Comparison of ENCODE assay signal across 24 cellular contexts in the genomic region with DNA sequence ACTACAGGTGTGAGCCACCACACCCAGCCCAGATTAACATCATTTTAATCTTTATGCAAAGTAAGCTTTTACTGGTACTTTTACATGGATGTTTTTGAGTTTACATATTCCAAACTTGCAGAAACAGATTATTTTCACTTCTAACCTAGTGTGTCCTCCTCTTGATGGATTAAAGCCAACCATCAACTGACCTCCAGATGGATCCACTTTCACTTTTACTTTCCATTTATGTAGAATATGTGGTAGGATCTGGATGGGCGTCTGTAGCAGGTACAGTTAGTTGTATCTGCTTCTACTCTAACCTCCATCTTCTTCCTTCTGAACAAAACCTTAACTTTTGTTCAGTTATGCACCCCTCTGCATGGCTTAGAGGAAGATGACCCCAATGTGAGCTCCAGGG.
DNase-seq lines count a peak whose midpoint lies in the region; ATAC-seq, FAIRE-seq and TF ChIP-seq lines count a peak whose summit lies in the region.
"Had no signal": no experiment of that assay in that cellular context is flagged by ENCODE, and none has a peak within 500 bp of the region (broad histone marks: within the 10 kb centered on the region; RNA-seq: fewer than 3 reads in every experiment).

No MANE protein-coding gene starts in this region.

- no peaks in the 10 kb centered on the region for H3K36me3 ChIP-seq in BLaER1 treated with 17β-estradiol and CSF1 and Interleukin-3, amounts not matched to agents 10 nM and 100 nM
- no peaks in the 10 kb centered on the region for H3K36me3 ChIP-seq in Loucy (ENCODE audit: insufficient read depth, low read length)
- no peaks in the 10 kb centered on the region for H3K36me3 ChIP-seq in astrocyte (ENCODE audit: insufficient read depth, low read length)
- peaks cover 7 to 17% of the 10 kb centered on the region in 2 experiments for H3K36me3 ChIP-seq in keratinocyte (ENCODE audit: control insufficient read depth in 2 of 2, extremely low read depth in 1 of 2, insufficient read depth in 2 of 2, low read length in 2 of 2)
- H3K36me3 ChIP-seq: HAP-1, MG63 had no signal

- H3K79me2 ChIP-seq in Loucy (ENCODE audit: insufficient read depth, low read length) (no peaks in the 10 kb centered on the region), astrocyte (ENCODE audit: insufficient read depth, low read length) (no peaks in the 10 kb centered on the region), keratinocyte (ENCODE audit: control insufficient read depth, insufficient read depth, low read length) (peaks cover 2% of the 10 kb centered on the region)

- H4K20me1 ChIP-seq in BLaER1 treated with 17β-estradiol and CSF1 and Interleukin-3, amounts not matched to agents 10 nM and 100 nM: no peaks in the 10 kb centered on the region
- H4K20me1 ChIP-seq in Loucy (ENCODE audit: insufficient read depth, low read length, poor library complexity, severe bottlenecking) (no peaks in the 10 kb centered on the region), astrocyte (ENCODE audit: insufficient read depth, low read length) (no peaks in the 10 kb centered on the region), keratinocyte (ENCODE audit: control insufficient read depth, extremely low read depth, insufficient read depth, low read length) (no peaks in the 10 kb centered on the region)

- dilution Hi-C loops in keratinocyte (cut with MboI; ENCODE audit: extremely low pct_ligation_motif_present, low sequenced_read_pairs): no loop called here

- H3K27me3 Mint-ChIP-seq in astrocyte (ENCODE audit: low read depth, unreplicated experiment): no peaks in the 10 kb centered on the region
- peaks cover 0 to 4% of the 10 kb centered on the region in 2 donors for H3K27me3 Mint-ChIP-seq in stimulated activated naive B cell treated with anti-CD40 and anti-IgM and Interleukin-4, amounts not matched to agents 10 μg/mL and 1 μg/mL and 100 μg/mL, for 72 hours

- H3K9ac ChIP-seq in BLaER1 treated with 17β-estradiol and CSF1 and Interleukin-3, amounts not matched to agents 10 nM and 100 nM: no peak overlapping the region
- H3K9ac ChIP-seq in Loucy (ENCODE audit: low read depth, low read length, poor library complexity, severe bottlenecking) (no peak overlapping the region), astrocyte (ENCODE audit: low read length) (no peak overlapping the region), keratinocyte (ENCODE audit: control insufficient read depth, extremely low read depth, insufficient read depth, low read length) (no peak overlapping the region)
- H3K9ac ChIP-seq: GM23248 had no signal

- peaks cover 6% of the 10 kb centered on the region for H3K36me3 Mint-ChIP-seq in astrocyte (ENCODE audit: low read depth, unreplicated experiment)
- H3K36me3 Mint-ChIP-seq in stimulated activated naive B cell treated with anti-CD40 and anti-IgM and Interleukin-4, amounts not matched to agents 10 μg/mL and 1 μg/mL and 100 μg/mL, for 72 hours: no peaks in the 10 kb centered on the region
- H3K36me3 Mint-ChIP-seq: CD4-positive, alpha-beta memory T cell had no signal

- H3K9me3 ChIP-seq in BLaER1 treated with 17β-estradiol and CSF1 and Interleukin-3, amounts not matched to agents 10 nM and 100 nM (replicated peaks in 1 of 11): peaks cover 0 to 17% (median 0%) of the 10 kb centered on the region in 11 experiments; a peak in 7 of 22 replicates
- H3K9me3 ChIP-seq in Loucy (ENCODE audit: insufficient read depth, low read depth, low read length) (no peaks in the 10 kb centered on the region), astrocyte (ENCODE audit: insufficient read depth, low read depth, low read length) (no peaks in the 10 kb centered on the region), keratinocyte (ENCODE audit: control insufficient read depth, low read depth, low read length) (no peaks in the 10 kb centered on the region)
- H3K9me3 ChIP-seq: Caco-2, HAP-1, MG63 had no signal

- no peak overlapping the region for H3K27ac ChIP-seq in BLaER1 treated with 17β-estradiol and CSF1 and Interleukin-3, amounts not matched to agents 10 nM and 100 nM
- H3K27ac ChIP-seq in astrocyte (ENCODE audit: low read depth, low read length) (no peak overlapping the region), keratinocyte (ENCODE audit: control insufficient read depth, insufficient read depth, low read length) (no peak overlapping the region)
- H3K27ac ChIP-seq: GM23248 had no signal

- H3K4me3 ChIP-seq in BLaER1 treated with 17β-estradiol and CSF1 and Interleukin-3, amounts not matched to agents 10 nM and 100 nM: no peak overlapping the region
- H3K4me3 ChIP-seq in Loucy (ENCODE audit: low read length, poor library complexity, severe bottlenecking) (no peak overlapping the region), astrocyte (ENCODE audit: insufficient read depth, low read depth, low read length) (no peak overlapping the region), keratinocyte (ENCODE audit: control insufficient read depth in 2 of 3, extremely low read depth in 1 of 3, insufficient read depth in 2 of 3, low read depth in 1 of 3, low read length in 3 of 3) (no peak overlapping the region)
- H3K4me3 ChIP-seq: GM23248, HAP-1, K562, MG63 had no signal

- ATAC-seq in stimulated activated naive B cell treated with anti-CD40 and anti-IgM and Interleukin-4, amounts not matched to agents 10 μg/mL and 1 μg/mL and 100 μg/mL, for 72 hours (replicated peaks): no peak
- ATAC-seq in GM21515 (IDR thresholded peaks at IDR 0.05; ENCODE audit: unreplicated experiment): no peak
- ATAC-seq: K562 had no signal

- H3F3A ChIP-seq in Loucy (ENCODE audit: low read depth): no peaks in the 10 kb centered on the region

- no peak for DNase-seq in astrocyte (ENCODE audit: low read depth)
- DNase-seq in keratinocyte (ENCODE audit: low read depth, low spot score): no peak
- no peak for DNase-seq in stimulated activated naive B cell treated with anti-CD40 and anti-IgM and Interleukin-4, amounts not matched to agents 10 μg/mL and 1 μg/mL and 100 μg/mL, for 72 hours
- DNase-seq in NCI-H128 (lab: John Stamatoyannopoulos, UW; ENCODE audit: unreplicated experiment): no peak
- DNase-seq in NCI-H2029 treated with DMSO at 0.1 percent for 48 hours (lab: John Stamatoyannopoulos, UW): no peak
- DNase-seq: Caco-2; CD4-positive, alpha-beta memory T cell; DMS 273 treated with DMSO at 0.1 percent for 48 hours; GM23248; HFFc6; Kasumi-1; MG63; NCI-H1105 treated with DMSO at 0.1 percent for 48 hours; NCI-H2029; NCI-H2227 treated with DMSO at 0.1 percent for 48 hours; NCI-H526 treated with DMSO at 0.1 percent for 48 hours; SHP77 treated with DMSO at 0.1 percent for 48 hours had no signal

- H2AFZ ChIP-seq in Loucy (ENCODE audit: low read length) (peak overlapping the region; percentile 26; the same call in 1 of the 2 replicates), astrocyte (ENCODE audit: low read depth, low read length) (no peak overlapping the region), keratinocyte (ENCODE audit: control insufficient read depth, low read length) (no peak overlapping the region)
- H2AFZ ChIP-seq: GM23248 had no signal

- peaks cover 8 to 31% (median 26%) of the 10 kb centered on the region in 10 experiments for H3K4me1 ChIP-seq in BLaER1 treated with 17β-estradiol and CSF1 and Interleukin-3, amounts not matched to agents 10 nM and 100 nM
- H3K4me1 ChIP-seq in Loucy (ENCODE audit: insufficient read depth, low read length, poor library complexity, severe bottlenecking) (no peaks in the 10 kb centered on the region), astrocyte (ENCODE audit: insufficient read depth, low read length) (peaks cover 7% of the 10 kb centered on the region), keratinocyte (ENCODE audit: control insufficient read depth, extremely low read depth, insufficient read depth, low read length) (peaks cover 12% of the 10 kb centered on the region)
- H3K4me1 ChIP-seq: Caco-2 had no signal

- no peaks in the 10 kb centered on the region for H3K9me1 ChIP-seq in keratinocyte (ENCODE audit: control insufficient read depth, extremely low read depth, insufficient read depth, low read length)

- peak; percentile 50 for FAIRE-seq in astrocyte (lab: Jason Lieb, UNC)
- FAIRE-seq in keratinocyte (lab: Jason Lieb, UNC): peak; percentile 9
- FAIRE-seq: GM18507, HTR-8/SVneo, K562 had no signal

- peak overlapping the region in 6 of 11 experiments; percentile 27 to 85 (median 69); a peak in 7 of 22 replicates for H3K4me2 ChIP-seq in BLaER1 treated with 17β-estradiol and CSF1 and Interleukin-3, amounts not matched to agents 10 nM and 100 nM
- H3K4me2 ChIP-seq in Loucy (ENCODE audit: low read depth, low read length, poor library complexity, severe bottlenecking) (no peak overlapping the region), astrocyte (ENCODE audit: low read length) (no peak overlapping the region), keratinocyte (ENCODE audit: control insufficient read depth, extremely low read depth, insufficient read depth, low read depth, low read length) (no peak overlapping the region)

- TF ChIP-seq CTCF in Loucy (conservative IDR thresholded peaks at IDR 0.05; ENCODE audit: low read length) (no peak), astrocyte (IDR thresholded peaks at IDR 0.05; ENCODE audit: insufficient read depth, low read depth, low read length) (no peak), keratinocyte (optimal IDR thresholded peaks at IDR 0.05 in 1 of 3, IDR thresholded peaks at IDR 0.05 in 1 of 3, conservative IDR thresholded peaks at IDR 0.05 in 1 of 3; ENCODE audit: extremely low read depth in 1 of 3, insufficient read depth in 2 of 3, low read length in 3 of 3) (no peak)

- no peaks in the 10 kb centered on the region for H3K9me2 ChIP-seq in Loucy (replicated peaks; ENCODE audit: low read depth, low read length)

- H3K27ac Mint-ChIP-seq in astrocyte (ENCODE audit: unreplicated experiment): no peak overlapping the region
- no peak overlapping the region for H3K27ac Mint-ChIP-seq in stimulated activated naive B cell treated with anti-CD40 and anti-IgM and Interleukin-4, amounts not matched to agents 10 μg/mL and 1 μg/mL and 100 μg/mL, for 72 hours
- H3K27ac Mint-ChIP-seq: CD4-positive, alpha-beta memory T cell had no signal

- H3K4me3 Mint-ChIP-seq in astrocyte (ENCODE audit: unreplicated experiment): no peak overlapping the region
- no peak overlapping the region for H3K4me3 Mint-ChIP-seq in stimulated activated naive B cell treated with anti-CD40 and anti-IgM and Interleukin-4, amounts not matched to agents 10 μg/mL and 1 μg/mL and 100 μg/mL, for 72 hours
- H3K4me3 Mint-ChIP-seq: CD4-positive, alpha-beta memory T cell; HFFc6 had no signal

- no peaks in the 10 kb centered on the region for H3K27me3 ChIP-seq in BLaER1 treated with 17β-estradiol and CSF1 and Interleukin-3, amounts not matched to agents 10 nM and 100 nM
- H3K27me3 ChIP-seq in Loucy (ENCODE audit: insufficient read depth, low read length, poor library complexity, severe bottlenecking): no peaks in the 10 kb centered on the region
- no peaks in the 10 kb centered on the region for H3K27me3 ChIP-seq in astrocyte (ENCODE audit: insufficient read depth, low read length)
- no peaks in the 10 kb centered on the region for H3K27me3 ChIP-seq in keratinocyte (ENCODE audit: control insufficient read depth, extremely low read depth, insufficient read depth, low read length)
- H3K27me3 ChIP-seq: MG63 had no signal

- H3K4me1 Mint-ChIP-seq in astrocyte (ENCODE audit: low read depth, unreplicated experiment): peaks cover 7% of the 10 kb centered on the region
- H3K4me1 Mint-ChIP-seq in stimulated activated naive B cell treated with anti-CD40 and anti-IgM and Interleukin-4, amounts not matched to agents 10 μg/mL and 1 μg/mL and 100 μg/mL, for 72 hours: peaks cover 4 to 11% of the 10 kb centered on the region in 2 donors
- H3K4me1 Mint-ChIP-seq: CD4-positive, alpha-beta memory T cell had no signal

- peaks cover 2% of the 10 kb centered on the region for H3K9me3 Mint-ChIP-seq in astrocyte (ENCODE audit: unreplicated experiment)
- no peaks in the 10 kb centered on the region for H3K9me3 Mint-ChIP-seq in stimulated activated naive B cell treated with anti-CD40 and anti-IgM and Interleukin-4, amounts not matched to agents 10 μg/mL and 1 μg/mL and 100 μg/mL, for 72 hours
- H3K9me3 Mint-ChIP-seq: CD4-positive, alpha-beta memory T cell; HFFc6 had no signal

Comparison
In these comparisons a context has a peak if more than half of its experiments do, and no peak if none do; other contexts are left out.
1. H3K4me2 ChIP-seq: peak in BLaER1 treated with 17β-estradiol and CSF1 and Interleukin-3, amounts not matched to agents 10 nM and 100 nM (6 of 11); none in Loucy (single experiment), astrocyte (single experiment) and keratinocyte (single experiment).